18 cellular contexts compared by ENCODE assay signal in the genomic region with DNA sequence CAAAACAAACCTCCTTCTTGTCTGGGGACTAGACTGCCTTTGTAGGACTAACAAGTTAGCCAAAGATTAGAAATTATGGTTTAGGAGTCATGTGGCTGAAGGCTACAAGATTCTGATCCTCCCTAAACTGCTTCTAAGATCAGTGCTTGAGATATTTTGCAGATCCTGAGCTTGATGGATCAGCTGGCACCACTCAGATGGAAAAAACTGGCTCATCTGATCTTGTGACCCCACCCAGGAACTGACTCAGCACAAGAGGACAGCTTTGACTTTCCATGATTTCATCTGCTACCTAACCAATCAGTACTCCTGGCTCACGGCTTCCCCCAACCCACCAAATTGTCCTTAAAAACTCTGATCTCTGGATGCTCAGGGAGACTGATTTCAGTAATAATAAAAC.
DNase-seq lines count a peak whose midpoint lies in the region; ATAC-seq and TF ChIP-seq lines count a peak whose summit lies in the region.
"Had no signal": no experiment of that assay in that cellular context is flagged by ENCODE, and none has a peak within 500 bp of the region (broad histone marks: within the 10 kb centered on the region; RNA-seq: fewer than 3 reads in every experiment).

No MANE protein-coding gene starts in this region.

- H3K4me1 Mint-ChIP-seq in neural crest cell = no peaks in the 10 kb centered on the region

- H3K4me3 ChIP-seq in adrenal gland = no peak overlapping the region
- H3K4me3 ChIP-seq: A549, HAP-1 had no signal

- no peaks in the 10 kb centered on the region for H3K27me3 Mint-ChIP-seq in neural crest cell (ENCODE audit: low read depth)
- H3K27me3 Mint-ChIP-seq: CD4-positive, alpha-beta T cell had no signal

- no peak for TF ChIP-seq POLR2A in adrenal gland (IDR thresholded peaks at IDR 0.05)

- no peak overlapping the region for H3K27ac ChIP-seq in adrenal gland
- H3K27ac ChIP-seq: A549, C4-2B, HL-60 had no signal

- no peaks in the 10 kb centered on the region for H3K9me3 ChIP-seq in adrenal gland (replicated peaks in 1 of 3)
- H3K9me3 ChIP-seq: A549, HAP-1 had no signal

- no peak overlapping the region for H3K4me3 Mint-ChIP-seq in neural crest cell
- H3K4me3 Mint-ChIP-seq: CD4-positive, alpha-beta T cell had no signal

- WGBS in adrenal gland, 4 donors = 78 to 84% (median 81%) methylated on average over 1 of the region's 1 CpG

- H3K9me3 Mint-ChIP-seq in neural crest cell = peaks cover 5% of the 10 kb centered on the region

- H3K4me1 ChIP-seq in adrenal gland (replicated peaks in 1 of 2) = no peaks in the 10 kb centered on the region
- H3K4me1 ChIP-seq: A549, Caco-2 had no signal

- ATAC-seq in GM21717 (IDR thresholded peaks at IDR 0.05; ENCODE audit: unreplicated experiment) (no peak), GM21526 (IDR thresholded peaks at IDR 0.05; ENCODE audit: low FRiP score, unreplicated experiment) (no peak)
- ATAC-seq: A549 had no signal

- TF ChIP-seq CTCF in neural crest cell (conservative IDR thresholded peaks at IDR 0.05) (no peak), adrenal gland (IDR thresholded peaks at IDR 0.05) (no peak)

- no peaks in the 10 kb centered on the region for H3K27me3 ChIP-seq in adrenal gland

- intact Hi-C loops in adrenal gland (cut with DNase I) = no loop called here

- no peaks in the 10 kb centered on the region for H3K36me3 ChIP-seq in adrenal gland (replicated peaks in 1 of 2)
- H3K36me3 ChIP-seq: HAP-1 had no signal

- peaks cover 4% of the 10 kb centered on the region for H3K36me3 Mint-ChIP-seq in neural crest cell (ENCODE audit: low read depth)

- DNase-seq in H4 (ENCODE audit: low spot score) (peak; percentile 45), NCI-H460 (ENCODE audit: extremely low read depth, low read depth) (peak; percentile 20), neural crest cell (ENCODE audit: low read depth, low spot score) (no peak), adrenal gland (no peak)
- DNase-seq: AML-193; Caco-2; CD4-positive, alpha-beta T cell; DMS153; DMS79; GF-D8; IMR-90; KBM-7 had no signal

- peak overlapping the region; percentile 80 for H3K27ac Mint-ChIP-seq in neural crest cell (ENCODE audit: unreplicated experiment)
- H3K27ac Mint-ChIP-seq: CD4-positive, alpha-beta T cell had no signal

Comparison
In these comparisons a context has a peak if more than half of its experiments do, and no peak if none do; other contexts are left out.
1. DNase-seq: peak in H4 (single experiment) and NCI-H460 (single experiment); none in neural crest cell (single experiment) and adrenal gland (0 of 7).